18 cellular contexts compared by ENCODE assay signal in genomic region chr6:32659856-32660595, GRCh38. TPM values are rescaled to one million over a fixed set of nuclear protein-coding genes. Genes with fewer than 3 reads are reported as not detected.
DNase-seq lines count a peak whose midpoint lies in the region; ATAC-seq and TF ChIP-seq lines count a peak whose summit lies in the region.
"Had no signal": no experiment of that assay in that cellular context is flagged by ENCODE, and none has a peak within 500 bp of the region (broad histone marks: within the 10 kb centered on the region; RNA-seq: fewer than 3 reads in every experiment).

No MANE protein-coding gene starts in this region.

- H3K4me3 ChIP-seq in OCI-LY7 (ENCODE audit: low read depth, low read length, poor library complexity, severe bottlenecking) (peak overlapping the region; percentile 51), BE2C (ENCODE audit: low read depth, low read length) (no peak overlapping the region)
- H3K4me3 ChIP-seq: upper lobe of left lung had no signal

- H3K4me3 Mint-ChIP-seq in stimulated activated naive CD8-positive, alpha-beta T cell treated with anti-CD3 and anti-CD28 coated beads, Interleukin-15, Interleukin-2, amounts not matched to agents 100 ng/mL and 50 ng/mL, for 24 hours: no peak overlapping the region
- H3K4me3 Mint-ChIP-seq in CD4-positive, alpha-beta T cell: no peak overlapping the region
- H3K4me3 Mint-ChIP-seq: activated CD8-positive, alpha-beta memory T cell treated with anti-CD3 and anti-CD28 coated beads, Interleukin-2, amount 10 ng/mL, durations not matched to agents 7 days and 5 days; HFFc6 had no signal

- peaks cover 26% of the 10 kb centered on the region for H3K36me3 Mint-ChIP-seq in stimulated activated naive CD8-positive, alpha-beta T cell treated with anti-CD3 and anti-CD28 coated beads, Interleukin-15, Interleukin-2, amounts not matched to agents 100 ng/mL and 50 ng/mL, for 24 hours (ENCODE audit: low read depth)
- no peaks in the 10 kb centered on the region for H3K36me3 Mint-ChIP-seq in CD4-positive, alpha-beta T cell (ENCODE audit: low read depth)

- H3K36me3 ChIP-seq in OCI-LY7 (ENCODE audit: insufficient read depth, low read length) (no peaks in the 10 kb centered on the region), BE2C (no peaks in the 10 kb centered on the region)
- H3K36me3 ChIP-seq: upper lobe of left lung had no signal

- no peaks in the 10 kb centered on the region for H3K9me3 ChIP-seq in OCI-LY7 (ENCODE audit: low read length)
- no peaks in the 10 kb centered on the region for H3K9me3 ChIP-seq in BE2C
- no peaks in the 10 kb centered on the region for H3K9me3 ChIP-seq in CD4-positive, alpha-beta T cell (ENCODE audit: control insufficient read depth, low read length)
- H3K9me3 ChIP-seq: upper lobe of left lung had no signal

- H3K4me2 ChIP-seq in OCI-LY7 (ENCODE audit: low read length): peak overlapping the region; percentile 73

- POLR2A ChIA-PET in OCI-LY7 (lab: Charles Lee): interaction anchor here (0.8 to 1.9 kb wide), 7 partner anchors 8 to 312 kb away, joined by 3 to 9 read pairs (median 4); no protein-coding TSS in a partner anchor
- POLR2A ChIA-PET in CD4-positive, alpha-beta T cell (lab: Charles Lee): no interaction called here

- no peaks in the 10 kb centered on the region for H3K27me3 Mint-ChIP-seq in stimulated activated naive CD8-positive, alpha-beta T cell treated with anti-CD3 and anti-CD28 coated beads, Interleukin-15, Interleukin-2, amounts not matched to agents 100 ng/mL and 50 ng/mL, for 24 hours
- no peaks in the 10 kb centered on the region for H3K27me3 Mint-ChIP-seq in CD4-positive, alpha-beta T cell
- H3K27me3 Mint-ChIP-seq: activated CD8-positive, alpha-beta memory T cell treated with anti-CD3 and anti-CD28 coated beads, Interleukin-2, amount 10 ng/mL, durations not matched to agents 7 days and 5 days had no signal

- H3K4me1 ChIP-seq in OCI-LY7 (ENCODE audit: insufficient read depth, low read length, poor library complexity, severe bottlenecking) (peaks cover 36% of the 10 kb centered on the region), BE2C (no peaks in the 10 kb centered on the region)
- H3K4me1 ChIP-seq: upper lobe of left lung had no signal

- CTCF ChIA-PET in OCI-LY7 (lab: Charles Lee; ENCODE audit: unreplicated experiment): no interaction called here
- CTCF ChIA-PET in CD4-positive, alpha-beta T cell (lab: Charles Lee): no interaction called here

- H3K27ac Mint-ChIP-seq in stimulated activated naive CD8-positive, alpha-beta T cell treated with anti-CD3 and anti-CD28 coated beads, Interleukin-15, Interleukin-2, amounts not matched to agents 100 ng/mL and 50 ng/mL, for 24 hours: peak overlapping the region; percentile 26
- no peak overlapping the region for H3K27ac Mint-ChIP-seq in CD4-positive, alpha-beta T cell
- H3K27ac Mint-ChIP-seq: activated CD8-positive, alpha-beta memory T cell treated with anti-CD3 and anti-CD28 coated beads, Interleukin-2, amount 10 ng/mL, durations not matched to agents 7 days and 5 days; HFFc6 had no signal

- peaks cover 4% of the 10 kb centered on the region; the same call in 1 of the 2 replicates for H3K27me3 ChIP-seq in BE2C
- no peaks in the 10 kb centered on the region for H3K27me3 ChIP-seq in CD4-positive, alpha-beta T cell (ENCODE audit: control insufficient read depth, insufficient read depth, low read length)
- H3K27me3 ChIP-seq: upper lobe of left lung had no signal

- no peaks in the 10 kb centered on the region for H3K9me2 ChIP-seq in OCI-LY7 (ENCODE audit: insufficient read depth, low read length)

- intact Hi-C loops in OCI-LY7 (cut with micrococcal nuclease; ENCODE audit: unreplicated experiment): no loop called here
- intact Hi-C loops in CD4-positive, alpha-beta T cell (cut with DNase I, micrococcal nuclease): loop anchor here in 1 of 2 experiments (5.0 kb wide), 1 partner anchor 1243 kb away; no protein-coding TSS in a partner anchor

- no peaks in the 10 kb centered on the region for H4K20me1 ChIP-seq in OCI-LY7 (ENCODE audit: insufficient read depth, low read length)

- peak overlapping the region; percentile 76 for H3K27ac ChIP-seq in OCI-LY7 (ENCODE audit: low read depth, low read length, poor library complexity, severe bottlenecking)
- no peak overlapping the region for H3K27ac ChIP-seq in CD4-positive, alpha-beta T cell (ENCODE audit: low read depth, low read length)
- H3K27ac ChIP-seq: upper lobe of left lung had no signal

- no peak for DNase-seq in stimulated activated naive CD8-positive, alpha-beta T cell treated with anti-CD3 and anti-CD28 coated beads, Interleukin-15, Interleukin-2, amounts not matched to agents 100 U/mL and 50 U/mL, for 24 hours
- DNase-seq in OCI-LY7 (ENCODE audit: low spot score) (peak; percentile 89), BE2C (no peak), nucleus accumbens (lab: John Stamatoyannopoulos, UW) (no peak)
- DNase-seq in CD4-positive, alpha-beta T cell: no peak
- DNase-seq: activated CD8-positive, alpha-beta memory T cell treated with anti-CD3 and anti-CD28 coated beads, Interleukin-2, amount 10 ng/mL, durations not matched to agents 7 days and 5 days; head of caudate nucleus; HFFc6; kidney glomerular epithelial cell; NCI-H2081 treated with DMSO at 0.1 percent for 48 hours; Right ventricle myocardium superior; stimulated activated CD8-positive, alpha-beta memory T cell treated with anti-CD3 and anti-CD28 coated beads, Interleukin-4, amount 100 ng/mL, for 48 hours; upper lobe of left lung had no signal

- H3K9me3 Mint-ChIP-seq in stimulated activated naive CD8-positive, alpha-beta T cell treated with anti-CD3 and anti-CD28 coated beads, Interleukin-15, Interleukin-2, amounts not matched to agents 100 ng/mL and 50 ng/mL, for 24 hours: no peaks in the 10 kb centered on the region
- no peaks in the 10 kb centered on the region for H3K9me3 Mint-ChIP-seq in CD4-positive, alpha-beta T cell
- H3K9me3 Mint-ChIP-seq: HFFc6 had no signal

- no peaks in the 10 kb centered on the region for H3K79me2 ChIP-seq in OCI-LY7 (ENCODE audit: insufficient read depth, low read depth, low read length)

- TF ChIP-seq CTCF in OCI-LY7 (conservative IDR thresholded peaks at IDR 0.05; ENCODE audit: low read length): no peak
- no peak for TF ChIP-seq CTCF in BE2C (IDR thresholded peaks at IDR 0.05; ENCODE audit: low read depth, low read length)
- TF ChIP-seq CTCF in CD4-positive, alpha-beta T cell (IDR thresholded peaks at IDR 0.05): no peak

- no peak for ATAC-seq in stimulated activated naive CD8-positive, alpha-beta T cell treated with anti-CD3 and anti-CD28 coated beads, Interleukin-15, Interleukin-2, amounts not matched to agents 100 U/mL and 50 U/mL, for 24 hours
- peak; percentile 76 for ATAC-seq in HG02852 (IDR thresholded peaks at IDR 0.05; ENCODE audit: unreplicated experiment)
- no peak for ATAC-seq in CD4-positive, alpha-beta T cell (ENCODE audit: poor library complexity)
- ATAC-seq in HG03571 (IDR thresholded peaks at IDR 0.05; ENCODE audit: unreplicated experiment): no peak
- ATAC-seq: activated CD8-positive, alpha-beta memory T cell treated with anti-CD3 and anti-CD28 coated beads, Interleukin-2, amount 10 ng/mL, durations not matched to agents 7 days and 5 days had no signal

- peaks cover 42% of the 10 kb centered on the region for H3K4me1 Mint-ChIP-seq in stimulated activated naive CD8-positive, alpha-beta T cell treated with anti-CD3 and anti-CD28 coated beads, Interleukin-15, Interleukin-2, amounts not matched to agents 100 ng/mL and 50 ng/mL, for 24 hours (ENCODE audit: low read depth)
- peaks cover 11% of the 10 kb centered on the region for H3K4me1 Mint-ChIP-seq in CD4-positive, alpha-beta T cell (ENCODE audit: low read depth)

- BruUV-seq in OCI-LY7 (replicated peaks; lab: Mats Ljungman, UMichigan): no TSS peak

- H2AFZ ChIP-seq in OCI-LY7 (ENCODE audit: low read length): peak overlapping the region; percentile 28; the same call in 1 of the 2 replicates

RNA-seq across cellular contexts. Expression of gene HLA-DQB1, which starts 6.4 kb away (rescaled TPM):
- 1.2 and 10.5 TPM in 2 replicates for total RNA-seq in OCI-LY7 (2014; rRNA removed; shearing (Covaris generic))
- 16.5 and 20.9 TPM in 2 replicates for total RNA-seq in OCI-LY7 (2022)
- polyA plus RNA-seq in BE2C (2012; ENCODE audit: insufficient read depth, insufficient read length, low read depth): not detected
- total RNA-seq in CD4-positive, alpha-beta T cell: 10 to 100 TPM; 21.5 to 21.7 TPM
- total RNA-seq: HFFc6, pulmonary artery endothelial cell had no signal

RNA-seq across cellular contexts. Expression of gene HLA-DQA1, which starts 22.8 kb away (rescaled TPM):
- total RNA-seq in OCI-LY7 (2014; rRNA removed; shearing (Covaris generic)): 0.79 and 1.6 TPM in 2 replicates
- total RNA-seq in OCI-LY7 (2022): 31.2 and 32.3 TPM in 2 replicates
- 0.88 TPM for polyA plus RNA-seq in BE2C (2012; ENCODE audit: insufficient read depth, insufficient read length, low read depth)
- total RNA-seq in CD4-positive, alpha-beta T cell: 1 to 10 TPM; 5.9 to 6.9 TPM
- total RNA-seq: epithelial cell of proximal tubule, HFFc6, pulmonary artery endothelial cell had no signal
